21 cellular contexts compared by ENCODE assay signal in genomic region chr6:133505680-133506079, GRCh38.
"Had no signal": no experiment of that assay in that cellular context is flagged by ENCODE, and none has a peak within 500 bp of the region (broad histone marks: within the 10 kb centered on the region; RNA-seq: fewer than 3 reads in every experiment).

No MANE protein-coding gene starts in this region.

- H3K4me3 ChIP-seq: colonic mucosa, heart right ventricle, mucosa of descending colon, neural progenitor cell, pancreas, smooth muscle cell, tibial artery, upper lobe of right lung, vagina had no signal

- ATAC-seq: heart right ventricle; left lobe of liver; mucosa of descending colon; naive thymus-derived CD8-positive, alpha-beta T cell; pancreas; right cardiac atrium; upper lobe of right lung had no signal

- H2AFZ ChIP-seq: neural progenitor cell had no signal

- H3K36me3 ChIP-seq: colonic mucosa, heart right ventricle, neural progenitor cell, pancreas, tibial artery, upper lobe of right lung, vagina had no signal

- H3K27ac Mint-ChIP-seq: endodermal cell, neural progenitor cell, progenitor cell of endocrine pancreas had no signal

- H3K4me2 ChIP-seq: neural progenitor cell, smooth muscle cell had no signal

- H3K4me3 Mint-ChIP-seq: endodermal cell; naive thymus-derived CD8-positive, alpha-beta T cell; neural progenitor cell had no signal

- H3K9ac ChIP-seq: neural progenitor cell had no signal

- H3K9me3 ChIP-seq: colonic mucosa, heart right ventricle, mucosa of descending colon, pancreas, tibial artery, upper lobe of right lung, vagina had no signal

- H3K27me3 ChIP-seq: colonic mucosa, heart right ventricle, neural progenitor cell, pancreas, tibial artery, upper lobe of right lung, vagina had no signal

- H3K27ac ChIP-seq: colonic mucosa, heart right ventricle, neural progenitor cell, pancreas, tibial artery, upper lobe of right lung, vagina had no signal

- H3K4me1 Mint-ChIP-seq: naive thymus-derived CD8-positive, alpha-beta T cell had no signal

- H3K9me3 Mint-ChIP-seq: endodermal cell; naive thymus-derived CD8-positive, alpha-beta T cell; neural progenitor cell had no signal

- DNase-seq: colonic mucosa; effector CD4-positive, alpha-beta T cell; endodermal cell; heart right ventricle; hypothalamus; islet precursor cell; mammary epithelial cell; mucosa of descending colon; naive thymus-derived CD8-positive, alpha-beta T cell; nucleus accumbens; pancreas; right cardiac atrium; stimulated activated CD4-positive, alpha-beta T cell treated with anti-CD3 and anti-CD28 coated beads, Interleukin-2, amount 100 ng/mL, for 48 hours; stimulated activated naive CD4-positive, alpha-beta T cell treated with Interleukin-2 at 50 U/mL for 16 hours; tibial artery; upper lobe of right lung had no signal

- H3K4me1 ChIP-seq: colonic mucosa, upper lobe of right lung had no signal

- H3K36me3 Mint-ChIP-seq: naive thymus-derived CD8-positive, alpha-beta T cell; neural progenitor cell had no signal
